8 cellular contexts compared by ENCODE assay signal in the genomic region with DNA sequence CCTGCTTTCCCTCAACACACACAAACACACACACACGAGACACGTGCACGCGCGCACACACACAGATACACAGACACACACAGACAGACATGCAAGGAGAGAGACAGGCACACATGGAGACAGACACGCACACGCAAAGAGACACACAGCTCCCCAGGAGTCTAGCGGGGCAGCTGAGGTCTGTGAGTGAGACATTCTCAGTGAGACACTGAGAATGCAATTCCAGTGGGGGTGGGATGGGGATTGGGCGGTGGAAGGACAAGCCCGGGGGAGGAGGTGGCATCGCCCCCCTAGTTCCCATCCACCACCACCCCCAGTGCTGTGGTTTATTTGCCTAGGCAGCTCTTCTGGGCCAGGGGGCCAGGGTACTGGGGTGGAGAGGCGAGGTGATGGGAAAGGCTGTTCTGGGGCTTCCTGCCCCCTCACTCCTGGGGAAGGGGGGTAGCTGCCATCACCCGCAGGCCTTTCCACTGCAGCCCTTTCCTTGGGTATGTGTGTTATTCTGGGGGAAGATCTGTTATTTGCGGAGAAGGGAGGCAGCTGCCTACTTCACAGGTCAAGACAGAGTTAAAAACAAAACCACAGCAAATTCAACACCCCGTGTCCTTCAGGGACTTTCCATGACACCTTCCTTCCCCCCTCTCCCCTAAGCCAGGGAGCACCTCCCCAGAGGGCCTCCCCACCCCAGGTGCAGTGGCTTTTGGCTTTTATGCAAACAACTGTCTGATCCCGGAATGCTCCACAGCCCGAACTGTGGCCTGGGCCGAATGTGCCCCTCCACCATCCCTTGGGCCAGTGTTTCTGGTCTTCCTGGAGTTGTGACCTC.
DNase-seq lines count a peak whose midpoint lies in the region; ATAC-seq, FAIRE-seq and TF ChIP-seq lines count a peak whose summit lies in the region.

No MANE protein-coding gene starts in this region.

- H3K27me3 Mint-ChIP-seq in memory B cell: no peaks in the 10 kb centered on the region

- peak overlapping the region; percentile 79 for H3K4me3 Mint-ChIP-seq in memory B cell

- no peaks in the 10 kb centered on the region for H3K9me3 ChIP-seq in HAP-1

- H3K4me1 Mint-ChIP-seq in memory B cell: peaks cover 51% of the 10 kb centered on the region

- ATAC-seq in memory B cell (ENCODE audit: low read depth): peak; percentile 46
- no peak for ATAC-seq in HG03439 (IDR thresholded peaks at IDR 0.05; ENCODE audit: unreplicated experiment)

- FAIRE-seq in HTR-8/SVneo (lab: Jason Lieb, UNC) (peak; percentile 90), urothelium cell line (lab: Jason Lieb, UNC) (peak; percentile 63)

- DNase-seq in GM06990 (ENCODE audit: extremely low read depth, insufficient read length) (peak; percentile 80), HTR-8/SVneo (ENCODE audit: insufficient read length, low spot score) (no peak), activated T-helper 1 cell treated with Interleukin-2 at 50 U/mL for 16 hours (ENCODE audit: low read depth) (peak; percentile 38), memory B cell (ENCODE audit: low spot score in 2 of 2) (peak; percentile 64 to 84), urothelium cell line (ENCODE audit: low spot score) (no peak), HAP-1 (ENCODE audit: low spot score in 2 of 2) (no peak), HCEC 1CT (no peak)

- H3K27ac Mint-ChIP-seq in memory B cell: peak overlapping the region; percentile 98

- in situ Hi-C loops in HAP-1 (cut with MboI; ENCODE audit: low sequenced_read_pairs): no loop called here

- TF ChIP-seq CTCF in GM06990 (IDR thresholded peaks at IDR 0.05; ENCODE audit: insufficient read depth, low read length, poor library complexity, severe bottlenecking): no peak

- H3K36me3 ChIP-seq in GM06990 (ENCODE audit: control insufficient read depth, insufficient read depth, low read length) (no peaks in the 10 kb centered on the region; the same call in none of the 2 replicates), HAP-1 (replicated peaks) (no peaks in the 10 kb centered on the region)

- peaks cover 2% of the 10 kb centered on the region for H3K36me3 Mint-ChIP-seq in memory B cell

- H3K4me3 ChIP-seq in GM06990 (replicated peaks; ENCODE audit: low read depth, low read length) (peak overlapping the region; percentile 69), HAP-1 (no peak overlapping the region)

- H3K9me3 Mint-ChIP-seq in memory B cell: no peaks in the 10 kb centered on the region

- H3K4me1 ChIP-seq in HAP-1: peaks cover 5% of the 10 kb centered on the region

- H3K27me3 ChIP-seq in GM06990 (replicated peaks; ENCODE audit: control insufficient read depth, insufficient read depth, low read length) (no peaks in the 10 kb centered on the region), HAP-1 (ENCODE audit: low read depth) (no peaks in the 10 kb centered on the region)

Comparison
In these comparisons a context has a peak if more than half of its experiments do, and no peak if none do; other contexts are left out.
1. DNase-seq: peak in GM06990 (single experiment), activated T-helper 1 cell treated with Interleukin-2 at 50 U/mL for 16 hours (single experiment) and memory B cell (2 of 2); none in HTR-8/SVneo (single experiment), urothelium cell line (single experiment), HAP-1 (0 of 2) and HCEC 1CT (single experiment).